19 cellular contexts compared by ENCODE assay signal in genomic region chr3:69323941-69324340, GRCh38.
"Had no signal": no experiment of that assay in that cellular context is flagged by ENCODE, and none has a peak within 500 bp of the region (broad histone marks: within the 10 kb centered on the region; RNA-seq: fewer than 3 reads in every experiment).

No MANE protein-coding gene starts in this region.

- H3K27ac ChIP-seq: cardiac muscle cell, epithelial cell of prostate, neural progenitor cell, upper lobe of right lung had no signal

- H3K4me1 ChIP-seq: neural progenitor cell had no signal

- H3K4me3 ChIP-seq: cardiac muscle cell, heart left ventricle, neural progenitor cell, sigmoid colon, upper lobe of right lung had no signal

- DNase-seq: activated CD4-positive, alpha-beta T cell treated with anti-CD3 and anti-CD28 coated beads for 4 hours; activated CD4-positive, alpha-beta T cell treated with anti-CD3 and anti-CD28 coated beads, Interleukin-2, amount 50 U/mL, for 48 hours; activated CD4-positive, CD25-positive, alpha-beta regulatory T cell; activated CD8-positive, alpha-beta memory T cell treated with anti-CD3 and anti-CD28 coated beads, Interleukin-2, amount 50 U/mL, for 48 hours; activated naive CD8-positive, alpha-beta T cell treated with anti-CD3 and anti-CD28 coated beads, Interleukin-2, amount 10 ng/mL, durations not matched to agents 7 days and 5 days; activated T-cell treated with anti-CD3 and anti-CD28 coated beads, Interleukin-2, amount 50 U/mL, for 4 hours; kidney; left ventricle myocardium superior; mammary epithelial cell; naive thymus-derived CD8-positive, alpha-beta T cell; retina; sigmoid colon; stimulated activated CD4-positive, alpha-beta T cell treated with anti-CD3 and anti-CD28 coated beads, Interleukin-4, amount 100 ng/mL, for 1 hour; stimulated activated naive CD4-positive, alpha-beta T cell; upper lobe of right lung had no signal

- ATAC-seq: activated T-cell treated with anti-CD3 and anti-CD28 coated beads, Interleukin-2, amount 50 U/mL, for 4 hours; naive thymus-derived CD8-positive, alpha-beta T cell had no signal

- H3K9ac ChIP-seq: neural progenitor cell had no signal

- H2AFZ ChIP-seq: neural progenitor cell had no signal

- H3K4me2 ChIP-seq: neural progenitor cell had no signal

- H3K36me3 ChIP-seq: cardiac muscle cell, heart left ventricle, neural progenitor cell, sigmoid colon, upper lobe of right lung had no signal

- H3K27me3 ChIP-seq: cardiac muscle cell, heart left ventricle, neural progenitor cell, sigmoid colon, upper lobe of right lung had no signal

- H3K9me3 ChIP-seq: heart left ventricle, sigmoid colon, upper lobe of right lung had no signal
